2 cellular contexts compared by ENCODE assay signal in the genomic region with DNA sequence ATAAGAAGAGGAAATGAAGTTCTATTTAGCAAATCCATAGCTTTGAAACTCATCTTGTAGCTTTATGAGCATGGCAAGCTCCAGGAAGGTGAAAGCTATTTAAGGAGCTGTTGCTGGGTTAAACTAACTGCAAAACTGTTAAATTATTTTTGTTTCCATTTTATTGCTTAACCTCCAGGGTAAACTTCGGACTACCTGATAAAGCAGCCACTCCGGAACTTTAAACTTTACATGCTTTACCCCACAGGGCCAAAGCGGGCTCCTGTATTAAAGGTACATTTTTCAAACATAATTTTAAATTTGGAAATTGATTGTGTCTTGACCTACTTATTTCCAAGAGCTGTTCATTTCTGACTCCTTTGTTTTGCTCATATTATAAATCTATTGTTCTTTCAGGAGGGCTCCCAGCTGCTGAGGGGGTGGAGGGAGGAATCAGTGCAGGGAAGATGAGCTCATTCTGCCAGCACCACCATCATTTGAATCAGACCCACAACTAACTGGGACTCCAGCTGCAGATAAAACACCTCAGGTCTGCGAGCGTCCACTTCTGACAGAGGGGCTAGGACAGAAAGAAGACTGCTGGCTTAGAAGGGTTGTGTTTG.
TF ChIP-seq lines count a peak whose summit lies in the region.

No MANE protein-coding gene starts in this region.

TF ChIP-seq in HEK293, 187 proteins besides CTCF, POLR2A, EP300 and RAD21 (continued from another document):
- TF ChIP-seq, protein P1, sequence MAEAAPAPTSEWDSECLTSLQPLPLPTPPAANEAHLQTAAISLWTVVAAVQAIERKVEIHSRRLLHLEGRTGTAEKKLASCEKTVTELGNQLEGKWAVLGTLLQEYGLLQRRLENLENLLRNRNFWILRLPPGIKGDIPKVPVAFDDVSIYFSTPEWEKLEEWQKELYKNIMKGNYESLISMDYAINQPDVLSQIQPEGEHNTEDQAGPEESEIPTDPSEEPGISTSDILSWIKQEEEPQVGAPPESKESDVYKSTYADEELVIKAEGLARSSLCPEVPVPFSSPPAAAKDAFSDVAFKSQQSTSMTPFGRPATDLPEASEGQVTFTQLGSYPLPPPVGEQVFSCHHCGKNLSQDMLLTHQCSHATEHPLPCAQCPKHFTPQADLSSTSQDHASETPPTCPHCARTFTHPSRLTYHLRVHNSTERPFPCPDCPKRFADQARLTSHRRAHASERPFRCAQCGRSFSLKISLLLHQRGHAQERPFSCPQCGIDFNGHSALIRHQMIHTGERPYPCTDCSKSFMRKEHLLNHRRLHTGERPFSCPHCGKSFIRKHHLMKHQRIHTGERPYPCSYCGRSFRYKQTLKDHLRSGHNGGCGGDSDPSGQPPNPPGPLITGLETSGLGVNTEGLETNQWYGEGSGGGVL (tag by site-specific recombination; IDR thresholded peaks at IDR 0.05): 0 out of 2 replicates have a peak, but pooled peaks have one; percentile 23
- no peak for TF ChIP-seq ZNF175 (tag by site-specific recombination; IDR thresholded peaks at IDR 0.05)
- TF ChIP-seq ZNF223 (tag by site-specific recombination; IDR thresholded peaks at IDR 0.05): peak; percentile 32; the same call in 1 of the 2 replicates
- no peak for TF ChIP-seq GLI2 (tag by site-specific recombination; IDR thresholded peaks at IDR 0.05; ENCODE audit: borderline replicate concordance, low read depth)
- TF ChIP-seq, protein P2, sequence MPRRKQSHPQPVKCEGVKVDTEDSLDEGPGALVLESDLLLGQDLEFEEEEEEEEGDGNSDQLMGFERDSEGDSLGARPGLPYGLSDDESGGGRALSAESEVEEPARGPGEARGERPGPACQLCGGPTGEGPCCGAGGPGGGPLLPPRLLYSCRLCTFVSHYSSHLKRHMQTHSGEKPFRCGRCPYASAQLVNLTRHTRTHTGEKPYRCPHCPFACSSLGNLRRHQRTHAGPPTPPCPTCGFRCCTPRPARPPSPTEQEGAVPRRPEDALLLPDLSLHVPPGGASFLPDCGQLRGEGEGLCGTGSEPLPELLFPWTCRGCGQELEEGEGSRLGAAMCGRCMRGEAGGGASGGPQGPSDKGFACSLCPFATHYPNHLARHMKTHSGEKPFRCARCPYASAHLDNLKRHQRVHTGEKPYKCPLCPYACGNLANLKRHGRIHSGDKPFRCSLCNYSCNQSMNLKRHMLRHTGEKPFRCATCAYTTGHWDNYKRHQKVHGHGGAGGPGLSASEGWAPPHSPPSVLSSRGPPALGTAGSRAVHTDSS (tag by site-specific recombination; IDR thresholded peaks at IDR 0.05): no peak
- TF ChIP-seq, protein P3, sequence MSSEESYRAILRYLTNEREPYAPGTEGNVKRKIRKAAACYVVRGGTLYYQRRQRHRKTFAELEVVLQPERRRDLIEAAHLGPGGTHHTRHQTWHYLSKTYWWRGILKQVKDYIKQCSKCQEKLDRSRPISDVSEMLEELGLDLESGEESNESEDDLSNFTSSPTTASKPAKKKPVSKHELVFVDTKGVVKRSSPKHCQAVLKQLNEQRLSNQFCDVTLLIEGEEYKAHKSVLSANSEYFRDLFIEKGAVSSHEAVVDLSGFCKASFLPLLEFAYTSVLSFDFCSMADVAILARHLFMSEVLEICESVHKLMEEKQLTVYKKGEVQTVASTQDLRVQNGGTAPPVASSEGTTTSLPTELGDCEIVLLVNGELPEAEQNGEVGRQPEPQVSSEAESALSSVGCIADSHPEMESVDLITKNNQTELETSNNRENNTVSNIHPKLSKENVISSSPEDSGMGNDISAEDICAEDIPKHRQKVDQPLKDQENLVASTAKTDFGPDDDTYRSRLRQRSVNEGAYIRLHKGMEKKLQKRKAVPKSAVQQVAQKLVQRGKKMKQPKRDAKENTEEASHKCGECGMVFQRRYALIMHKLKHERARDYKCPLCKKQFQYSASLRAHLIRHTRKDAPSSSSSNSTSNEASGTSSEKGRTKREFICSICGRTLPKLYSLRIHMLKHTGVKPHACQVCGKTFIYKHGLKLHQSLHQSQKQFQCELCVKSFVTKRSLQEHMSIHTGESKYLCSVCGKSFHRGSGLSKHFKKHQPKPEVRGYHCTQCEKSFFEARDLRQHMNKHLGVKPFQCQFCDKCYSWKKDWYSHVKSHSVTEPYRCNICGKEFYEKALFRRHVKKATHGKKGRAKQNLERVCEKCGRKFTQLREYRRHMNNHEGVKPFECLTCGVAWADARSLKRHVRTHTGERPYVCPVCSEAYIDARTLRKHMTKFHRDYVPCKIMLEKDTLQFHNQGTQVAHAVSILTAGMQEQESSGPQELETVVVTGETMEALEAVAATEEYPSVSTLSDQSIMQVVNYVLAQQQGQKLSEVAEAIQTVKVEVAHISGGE (tag by site-specific recombination; conservative IDR thresholded peaks at IDR 0.05; ENCODE audit: low read depth): no peak
- no peak for TF ChIP-seq ZNF23 (tag by site-specific recombination; IDR thresholded peaks at IDR 0.05; ENCODE audit: borderline replicate concordance)
- TF ChIP-seq WT1 (tag by site-specific recombination; IDR thresholded peaks at IDR 0.05): no peak
- TF ChIP-seq ZNF274 (IDR thresholded peaks at IDR 0.05; ENCODE audit: low read length): no peak
- no peak for TF ChIP-seq ZNF274 (tag by site-specific recombination; IDR thresholded peaks at IDR 0.05; ENCODE audit: borderline replicate concordance)
- TF ChIP-seq ZNF146 (tag by site-specific recombination; IDR thresholded peaks at IDR 0.05): no peak
- no peak for TF ChIP-seq ZNF585B (tag by site-specific recombination; IDR thresholded peaks at IDR 0.05)
- TF ChIP-seq ZNF354C (tag by site-specific recombination; IDR thresholded peaks at IDR 0.05; ENCODE audit: borderline replicate concordance, low read depth): no peak
- TF ChIP-seq ZNF501 (tag by site-specific recombination; IDR thresholded peaks at IDR 0.05): no peak
- TF ChIP-seq ZIC2 (tag by site-specific recombination; IDR thresholded peaks at IDR 0.05): no peak
- no peak for TF ChIP-seq ZBTB20 (tag by site-specific recombination; IDR thresholded peaks at IDR 0.05)
- TF ChIP-seq ZNF558 (tag by site-specific recombination; IDR thresholded peaks at IDR 0.05): no peak
TF ChIP-seq in HEK293: peak in this region for 2.

TF ChIP-seq in HepG2, 621 proteins besides CTCF, POLR2A, EP300 and RAD21 (continued from another document and continues in another):
- TF ChIP-seq, protein P4, sequence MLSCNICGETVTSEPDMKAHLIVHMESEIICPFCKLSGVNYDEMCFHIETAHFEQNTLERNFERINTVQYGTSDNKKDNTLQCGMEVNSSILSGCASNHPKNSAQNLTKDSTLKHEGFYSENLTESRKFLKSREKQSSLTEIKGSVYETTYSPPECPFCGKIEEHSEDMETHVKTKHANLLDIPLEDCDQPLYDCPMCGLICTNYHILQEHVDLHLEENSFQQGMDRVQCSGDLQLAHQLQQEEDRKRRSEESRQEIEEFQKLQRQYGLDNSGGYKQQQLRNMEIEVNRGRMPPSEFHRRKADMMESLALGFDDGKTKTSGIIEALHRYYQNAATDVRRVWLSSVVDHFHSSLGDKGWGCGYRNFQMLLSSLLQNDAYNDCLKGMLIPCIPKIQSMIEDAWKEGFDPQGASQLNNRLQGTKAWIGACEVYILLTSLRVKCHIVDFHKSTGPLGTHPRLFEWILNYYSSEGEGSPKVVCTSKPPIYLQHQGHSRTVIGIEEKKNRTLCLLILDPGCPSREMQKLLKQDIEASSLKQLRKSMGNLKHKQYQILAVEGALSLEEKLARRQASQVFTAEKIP (CRISPR knock-in tag; IDR thresholded peaks at IDR 0.05; ENCODE audit: borderline replicate concordance): no peak
- TF ChIP-seq, protein P5, sequence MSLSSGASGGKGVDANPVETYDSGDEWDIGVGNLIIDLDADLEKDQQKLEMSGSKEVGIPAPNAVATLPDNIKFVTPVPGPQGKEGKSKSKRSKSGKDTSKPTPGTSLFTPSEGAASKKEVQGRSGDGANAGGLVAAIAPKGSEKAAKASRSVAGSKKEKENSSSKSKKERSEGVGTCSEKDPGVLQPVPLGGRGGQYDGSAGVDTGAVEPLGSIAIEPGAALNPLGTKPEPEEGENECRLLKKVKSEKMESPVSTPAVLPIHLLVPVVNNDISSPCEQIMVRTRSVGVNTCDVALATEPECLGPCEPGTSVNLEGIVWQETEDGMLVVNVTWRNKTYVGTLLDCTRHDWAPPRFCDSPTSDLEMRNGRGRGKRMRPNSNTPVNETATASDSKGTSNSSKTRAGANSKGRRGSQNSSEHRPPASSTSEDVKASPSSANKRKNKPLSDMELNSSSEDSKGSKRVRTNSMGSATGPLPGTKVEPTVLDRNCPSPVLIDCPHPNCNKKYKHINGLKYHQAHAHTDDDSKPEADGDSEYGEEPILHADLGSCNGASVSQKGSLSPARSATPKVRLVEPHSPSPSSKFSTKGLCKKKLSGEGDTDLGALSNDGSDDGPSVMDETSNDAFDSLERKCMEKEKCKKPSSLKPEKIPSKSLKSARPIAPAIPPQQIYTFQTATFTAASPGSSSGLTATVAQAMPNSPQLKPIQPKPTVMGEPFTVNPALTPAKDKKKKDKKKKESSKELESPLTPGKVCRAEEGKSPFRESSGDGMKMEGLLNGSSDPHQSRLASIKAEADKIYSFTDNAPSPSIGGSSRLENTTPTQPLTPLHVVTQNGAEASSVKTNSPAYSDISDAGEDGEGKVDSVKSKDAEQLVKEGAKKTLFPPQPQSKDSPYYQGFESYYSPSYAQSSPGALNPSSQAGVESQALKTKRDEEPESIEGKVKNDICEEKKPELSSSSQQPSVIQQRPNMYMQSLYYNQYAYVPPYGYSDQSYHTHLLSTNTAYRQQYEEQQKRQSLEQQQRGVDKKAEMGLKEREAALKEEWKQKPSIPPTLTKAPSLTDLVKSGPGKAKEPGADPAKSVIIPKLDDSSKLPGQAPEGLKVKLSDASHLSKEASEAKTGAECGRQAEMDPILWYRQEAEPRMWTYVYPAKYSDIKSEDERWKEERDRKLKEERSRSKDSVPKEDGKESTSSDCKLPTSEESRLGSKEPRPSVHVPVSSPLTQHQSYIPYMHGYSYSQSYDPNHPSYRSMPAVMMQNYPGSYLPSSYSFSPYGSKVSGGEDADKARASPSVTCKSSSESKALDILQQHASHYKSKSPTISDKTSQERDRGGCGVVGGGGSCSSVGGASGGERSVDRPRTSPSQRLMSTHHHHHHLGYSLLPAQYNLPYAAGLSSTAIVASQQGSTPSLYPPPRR (CRISPR knock-in tag; IDR thresholded peaks at IDR 0.05; ENCODE audit: borderline replicate concordance): no peak
- TF ChIP-seq FOXO1 (CRISPR knock-in tag; IDR thresholded peaks at IDR 0.05): no peak
- no peak for TF ChIP-seq ZNF552 (CRISPR knock-in tag; IDR thresholded peaks at IDR 0.05; ENCODE audit: borderline replicate concordance)
- TF ChIP-seq, protein P6, sequence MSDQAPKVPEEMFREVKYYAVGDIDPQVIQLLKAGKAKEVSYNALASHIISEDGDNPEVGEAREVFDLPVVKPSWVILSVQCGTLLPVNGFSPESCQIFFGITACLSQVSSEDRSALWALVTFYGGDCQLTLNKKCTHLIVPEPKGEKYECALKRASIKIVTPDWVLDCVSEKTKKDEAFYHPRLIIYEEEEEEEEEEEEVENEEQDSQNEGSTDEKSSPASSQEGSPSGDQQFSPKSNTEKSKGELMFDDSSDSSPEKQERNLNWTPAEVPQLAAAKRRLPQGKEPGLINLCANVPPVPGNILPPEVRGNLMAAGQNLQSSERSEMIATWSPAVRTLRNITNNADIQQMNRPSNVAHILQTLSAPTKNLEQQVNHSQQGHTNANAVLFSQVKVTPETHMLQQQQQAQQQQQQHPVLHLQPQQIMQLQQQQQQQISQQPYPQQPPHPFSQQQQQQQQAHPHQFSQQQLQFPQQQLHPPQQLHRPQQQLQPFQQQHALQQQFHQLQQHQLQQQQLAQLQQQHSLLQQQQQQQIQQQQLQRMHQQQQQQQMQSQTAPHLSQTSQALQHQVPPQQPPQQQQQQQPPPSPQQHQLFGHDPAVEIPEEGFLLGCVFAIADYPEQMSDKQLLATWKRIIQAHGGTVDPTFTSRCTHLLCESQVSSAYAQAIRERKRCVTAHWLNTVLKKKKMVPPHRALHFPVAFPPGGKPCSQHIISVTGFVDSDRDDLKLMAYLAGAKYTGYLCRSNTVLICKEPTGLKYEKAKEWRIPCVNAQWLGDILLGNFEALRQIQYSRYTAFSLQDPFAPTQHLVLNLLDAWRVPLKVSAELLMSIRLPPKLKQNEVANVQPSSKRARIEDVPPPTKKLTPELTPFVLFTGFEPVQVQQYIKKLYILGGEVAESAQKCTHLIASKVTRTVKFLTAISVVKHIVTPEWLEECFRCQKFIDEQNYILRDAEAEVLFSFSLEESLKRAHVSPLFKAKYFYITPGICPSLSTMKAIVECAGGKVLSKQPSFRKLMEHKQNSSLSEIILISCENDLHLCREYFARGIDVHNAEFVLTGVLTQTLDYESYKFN (CRISPR knock-in tag; conservative IDR thresholded peaks at IDR 0.05): peak; percentile 58
- no peak for TF ChIP-seq ZNF30 (CRISPR knock-in tag; IDR thresholded peaks at IDR 0.05)
- TF ChIP-seq HNF4G (IDR thresholded peaks at IDR 0.05; ENCODE audit: borderline replicate concordance, low read depth, low read length): peak; percentile 37; the same call in 1 of the 2 replicates
- no peak for TF ChIP-seq HNF4G (CRISPR knock-in tag; IDR thresholded peaks at IDR 0.05; ENCODE audit: borderline replicate concordance, low read depth)
- TF ChIP-seq ZSCAN31 (CRISPR knock-in tag; IDR thresholded peaks at IDR 0.05; ENCODE audit: low read depth): 0 out of 2 replicates have a peak, but pooled peaks have one; percentile 11
- TF ChIP-seq ZNF17 (CRISPR knock-in tag; IDR thresholded peaks at IDR 0.05): no peak
- no peak for TF ChIP-seq SMYD3 (CRISPR knock-in tag; IDR thresholded peaks at IDR 0.05)
- TF ChIP-seq ZNF792 (CRISPR knock-in tag; IDR thresholded peaks at IDR 0.05): no peak
- TF ChIP-seq MED8 (CRISPR knock-in tag; IDR thresholded peaks at IDR 0.05; ENCODE audit: insufficient replicate concordance): no peak
- no peak for TF ChIP-seq ZNF761 (CRISPR knock-in tag; conservative IDR thresholded peaks at IDR 0.05)
- TF ChIP-seq, protein P7, sequence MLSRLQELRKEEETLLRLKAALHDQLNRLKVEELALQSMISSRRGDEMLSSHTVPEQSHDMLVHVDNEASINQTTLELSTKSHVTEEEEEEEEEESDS (CRISPR knock-in tag; IDR thresholded peaks at IDR 0.05; ENCODE audit: borderline replicate concordance): no peak
- TF ChIP-seq, protein P8, sequence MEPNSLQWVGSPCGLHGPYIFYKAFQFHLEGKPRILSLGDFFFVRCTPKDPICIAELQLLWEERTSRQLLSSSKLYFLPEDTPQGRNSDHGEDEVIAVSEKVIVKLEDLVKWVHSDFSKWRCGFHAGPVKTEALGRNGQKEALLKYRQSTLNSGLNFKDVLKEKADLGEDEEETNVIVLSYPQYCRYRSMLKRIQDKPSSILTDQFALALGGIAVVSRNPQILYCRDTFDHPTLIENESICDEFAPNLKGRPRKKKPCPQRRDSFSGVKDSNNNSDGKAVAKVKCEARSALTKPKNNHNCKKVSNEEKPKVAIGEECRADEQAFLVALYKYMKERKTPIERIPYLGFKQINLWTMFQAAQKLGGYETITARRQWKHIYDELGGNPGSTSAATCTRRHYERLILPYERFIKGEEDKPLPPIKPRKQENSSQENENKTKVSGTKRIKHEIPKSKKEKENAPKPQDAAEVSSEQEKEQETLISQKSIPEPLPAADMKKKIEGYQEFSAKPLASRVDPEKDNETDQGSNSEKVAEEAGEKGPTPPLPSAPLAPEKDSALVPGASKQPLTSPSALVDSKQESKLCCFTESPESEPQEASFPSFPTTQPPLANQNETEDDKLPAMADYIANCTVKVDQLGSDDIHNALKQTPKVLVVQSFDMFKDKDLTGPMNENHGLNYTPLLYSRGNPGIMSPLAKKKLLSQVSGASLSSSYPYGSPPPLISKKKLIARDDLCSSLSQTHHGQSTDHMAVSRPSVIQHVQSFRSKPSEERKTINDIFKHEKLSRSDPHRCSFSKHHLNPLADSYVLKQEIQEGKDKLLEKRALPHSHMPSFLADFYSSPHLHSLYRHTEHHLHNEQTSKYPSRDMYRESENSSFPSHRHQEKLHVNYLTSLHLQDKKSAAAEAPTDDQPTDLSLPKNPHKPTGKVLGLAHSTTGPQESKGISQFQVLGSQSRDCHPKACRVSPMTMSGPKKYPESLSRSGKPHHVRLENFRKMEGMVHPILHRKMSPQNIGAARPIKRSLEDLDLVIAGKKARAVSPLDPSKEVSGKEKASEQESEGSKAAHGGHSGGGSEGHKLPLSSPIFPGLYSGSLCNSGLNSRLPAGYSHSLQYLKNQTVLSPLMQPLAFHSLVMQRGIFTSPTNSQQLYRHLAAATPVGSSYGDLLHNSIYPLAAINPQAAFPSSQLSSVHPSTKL (CRISPR knock-in tag; IDR thresholded peaks at IDR 0.05): 0 out of 2 replicates have a peak, but pooled peaks have one; percentile 24
- 0 out of 2 replicates have a peak, but pooled peaks have one; percentile 26 for TF ChIP-seq NCOR1 (IDR thresholded peaks at IDR 0.05; ENCODE audit: borderline replicate concordance, low read length)
- TF ChIP-seq KAT8 (CRISPR knock-in tag; IDR thresholded peaks at IDR 0.05): no peak; the same call in 1 of the 2 replicates
